In genomic region chr14:79278286-79278797, GRCh38 we compare ENCODE assay signal across 9 cellular contexts.
DNase-seq lines count a peak whose midpoint lies in the region; ATAC-seq and TF ChIP-seq lines count a peak whose summit lies in the region.
"Had no signal": no experiment of that assay in that cellular context is flagged by ENCODE, and none has a peak within 500 bp of the region (broad histone marks: within the 10 kb centered on the region; RNA-seq: fewer than 3 reads in every experiment).

No MANE protein-coding gene starts in this region.

- POLR2A ChIA-PET in activated CD8-positive, alpha-beta T cell treated with anti-CD3 and anti-CD28 coated beads, Interleukin-2, amount 10 ng/mL, durations not matched to agents 7 days and 5 days (lab: Charles Lee): no interaction called here

- H3K36me3 ChIP-seq in iPS-18a (ENCODE audit: control insufficient read depth, low read depth, low read length): no peaks in the 10 kb centered on the region

- TF ChIP-seq CTCF in astrocyte of the spinal cord (IDR thresholded peaks at IDR 0.05; ENCODE audit: low read depth, low read length): no peak
- TF ChIP-seq CTCF in retinal pigment epithelial cell (conservative IDR thresholded peaks at IDR 0.05; ENCODE audit: low read depth, low read length): no peak

- H3K9me3 ChIP-seq in iPS-18a (ENCODE audit: control insufficient read depth, low read depth, low read length): no peaks in the 10 kb centered on the region

- in situ Hi-C loops in G401 (cut with HindIII; ENCODE audit: low sequenced_read_pairs) (no loop called here), astrocyte of the spinal cord (cut with HindIII; ENCODE audit: low sequenced_read_pairs) (no loop called here)

- H3K27me3 Mint-ChIP-seq in activated CD8-positive, alpha-beta T cell treated with anti-CD3 and anti-CD28 coated beads, Interleukin-2, amount 10 ng/mL, durations not matched to agents 7 days and 5 days (ENCODE audit: low read depth): peaks cover 40% of the 10 kb centered on the region

- DNase-seq in G401 (ENCODE audit: low spot score) (peak; percentile 97), astrocyte of the spinal cord (ENCODE audit: low read depth, low spot score) (no peak), retinal pigment epithelial cell (ENCODE audit: low read depth) (no peak), NCI-H526 treated with DMSO at 0.1 percent for 48 hours (lab: John Stamatoyannopoulos, UW) (no peak)
- DNase-seq in activated CD8-positive, alpha-beta T cell treated with anti-CD3 and anti-CD28 coated beads, Interleukin-2, amount 10 ng/mL, durations not matched to agents 7 days and 5 days: no peak
- DNase-seq in stimulated activated CD4-positive, alpha-beta T cell treated with anti-CD3 and anti-CD28 coated beads, Interleukin-4, amount 100 ng/mL, for 24 hours: no peak

- no peak overlapping the region for H3K27ac ChIP-seq in iPS-18a (ENCODE audit: low read length)

- H3K27ac Mint-ChIP-seq in activated CD8-positive, alpha-beta T cell treated with anti-CD3 and anti-CD28 coated beads, Interleukin-2, amount 10 ng/mL, durations not matched to agents 7 days and 5 days: no peak overlapping the region
- H3K27ac Mint-ChIP-seq: activated CD8-positive, alpha-beta T cell treated with anti-CD3 and anti-CD28 coated beads for 36 hours had no signal

- H3K4me3 ChIP-seq in astrocyte of the spinal cord (ENCODE audit: low read depth, low read length) (peak overlapping the region; percentile 64), iPS-18a (ENCODE audit: low read length) (peak overlapping the region; percentile 77), retinal pigment epithelial cell (ENCODE audit: low read length) (peak overlapping the region; percentile 63)

- no peak overlapping the region for H3K9ac ChIP-seq in iPS-18a (ENCODE audit: low read length)

- no peak overlapping the region for H3K4me3 Mint-ChIP-seq in activated CD8-positive, alpha-beta T cell treated with anti-CD3 and anti-CD28 coated beads, Interleukin-2, amount 10 ng/mL, durations not matched to agents 7 days and 5 days
- H3K4me3 Mint-ChIP-seq: activated CD8-positive, alpha-beta T cell treated with anti-CD3 and anti-CD28 coated beads for 36 hours had no signal

- peaks cover 4% of the 10 kb centered on the region for H3K4me1 Mint-ChIP-seq in activated CD8-positive, alpha-beta T cell treated with anti-CD3 and anti-CD28 coated beads, Interleukin-2, amount 10 ng/mL, durations not matched to agents 7 days and 5 days (ENCODE audit: low read depth)

- CTCF ChIA-PET in activated CD8-positive, alpha-beta T cell treated with anti-CD3 and anti-CD28 coated beads, Interleukin-2, amount 10 ng/mL, durations not matched to agents 7 days and 5 days (lab: Charles Lee): no interaction called here

- H3K9me3 Mint-ChIP-seq in activated CD8-positive, alpha-beta T cell treated with anti-CD3 and anti-CD28 coated beads, Interleukin-2, amount 10 ng/mL, durations not matched to agents 7 days and 5 days (ENCODE audit: insufficient read depth): no peaks in the 10 kb centered on the region
- H3K9me3 Mint-ChIP-seq: activated CD8-positive, alpha-beta T cell treated with anti-CD3 and anti-CD28 coated beads for 36 hours had no signal

- H3K4me1 ChIP-seq in iPS-18a (ENCODE audit: control insufficient read depth, low read depth, low read length): peaks cover 40% of the 10 kb centered on the region

- no peaks in the 10 kb centered on the region for H3K36me3 Mint-ChIP-seq in activated CD8-positive, alpha-beta T cell treated with anti-CD3 and anti-CD28 coated beads, Interleukin-2, amount 10 ng/mL, durations not matched to agents 7 days and 5 days (ENCODE audit: low read depth)

- ATAC-seq in activated CD8-positive, alpha-beta T cell treated with anti-CD3 and anti-CD28 coated beads, Interleukin-2, amount 10 ng/mL, durations not matched to agents 7 days and 5 days: no peak
- ATAC-seq in activated CD4-positive, CD25-positive, alpha-beta regulatory T cell treated with anti-CD3 and anti-CD28 coated beads, Interleukin-2, amount 50 U/mL, for 24 hours: no peak

- H3K27me3 ChIP-seq in iPS-18a (ENCODE audit: control insufficient read depth, insufficient read depth, low read length): peaks cover 58% of the 10 kb centered on the region
